Comparison of ENCODE assay signal across 11 cellular contexts in the genomic region with DNA sequence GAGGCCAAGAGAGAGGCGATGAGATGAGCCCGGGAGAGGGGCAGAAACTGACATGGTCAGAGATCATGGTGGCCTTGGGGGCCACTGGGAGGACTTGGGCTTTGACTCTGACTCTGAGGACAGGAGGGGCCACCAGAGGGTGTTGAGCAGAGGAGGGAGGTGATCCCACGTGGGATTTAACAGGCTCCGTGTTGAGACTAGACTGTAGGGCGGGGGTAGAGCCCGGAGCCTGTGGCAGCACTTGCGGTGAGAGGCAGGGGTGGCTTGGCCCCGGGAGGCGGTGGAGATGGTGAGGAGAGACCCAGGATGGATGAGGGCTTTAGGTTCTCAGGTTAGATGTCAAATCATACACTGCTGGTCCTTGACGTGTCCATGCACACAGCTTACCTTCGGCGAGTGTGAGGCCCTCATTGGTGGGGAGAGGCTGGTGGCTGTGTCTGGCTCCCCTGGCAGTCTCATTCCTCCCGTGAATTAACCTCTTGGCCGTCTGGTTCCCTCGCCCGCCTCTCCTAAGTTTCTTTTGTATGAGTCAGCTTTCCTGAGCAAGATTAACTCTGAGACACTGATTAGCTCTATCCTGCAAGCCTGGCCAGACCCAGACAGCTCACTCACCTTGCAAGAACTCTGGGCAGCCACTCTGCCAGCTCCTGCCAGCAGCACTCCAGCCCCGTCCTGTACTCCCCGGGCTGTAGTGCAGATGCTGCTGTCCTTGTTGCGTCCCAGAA. TPM values are rescaled to one million over a fixed set of nuclear protein-coding genes. Genes with fewer than 3 reads are reported as not detected.
DNase-seq lines count a peak whose midpoint lies in the region; ATAC-seq, FAIRE-seq and TF ChIP-seq lines count a peak whose summit lies in the region.
"Had no signal": no experiment of that assay in that cellular context is flagged by ENCODE, and none has a peak within 500 bp of the region (broad histone marks: within the 10 kb centered on the region; RNA-seq: fewer than 3 reads in every experiment).

No MANE protein-coding gene starts in this region.

- TF ChIP-seq CTCF in right atrium auricular region (IDR thresholded peaks at IDR 0.05) (no peak), ascending aorta (IDR thresholded peaks at IDR 0.05) (no peak), left ventricle myocardium inferior (IDR thresholded peaks at IDR 0.05; ENCODE audit: borderline replicate concordance) (no peak)

- H3K36me3 Mint-ChIP-seq in activated T-helper 17 cell treated with anti-CD3 and anti-CD28 coated beads, Interleukin-2, amount 50 U/mL, for 72 hours (ENCODE audit: low read depth): peaks cover 63% of the 10 kb centered on the region

- H3K4me1 Mint-ChIP-seq in activated T-helper 17 cell treated with anti-CD3 and anti-CD28 coated beads, Interleukin-2, amount 50 U/mL, for 72 hours: no peaks in the 10 kb centered on the region

- intact Hi-C loops in Right ventricle myocardium inferior (cut with DNase I): no loop called here
- intact Hi-C loops in ascending aorta (cut with DNase I): no loop called here
- intact Hi-C loops in left ventricle myocardium inferior (cut with micrococcal nuclease): no loop called here

- H3K4me3 Mint-ChIP-seq in activated T-helper 17 cell treated with anti-CD3 and anti-CD28 coated beads, Interleukin-2, amount 50 U/mL, for 72 hours: no peak overlapping the region

- H3K4me1 ChIP-seq in right atrium auricular region (peaks cover 0 to 3% of the 10 kb centered on the region in 2 donors), ascending aorta (peaks cover 5 to 7% of the 10 kb centered on the region in 2 donors), left ventricle myocardium inferior (no peaks in the 10 kb centered on the region)
- H3K4me1 ChIP-seq: transverse colon had no signal

- H3K27ac ChIP-seq in right atrium auricular region (peak overlapping the region in 1 of 2 donors; percentile 73), ascending aorta (peak overlapping the region; percentile 70 to 73), left ventricle myocardium inferior (replicated peaks) (peak overlapping the region; percentile 0)
- H3K27ac ChIP-seq: HL-60 had no signal

- peaks cover 33% of the 10 kb centered on the region for H3K36me3 ChIP-seq in right atrium auricular region
- peaks cover 5 to 23% of the 10 kb centered on the region in 2 donors for H3K36me3 ChIP-seq in ascending aorta
- H3K36me3 ChIP-seq in left ventricle myocardium inferior: peaks cover 43% of the 10 kb centered on the region

- H3K27me3 ChIP-seq in right atrium auricular region (no peaks in the 10 kb centered on the region), ascending aorta (no peaks in the 10 kb centered on the region), left ventricle myocardium inferior (ENCODE audit: low read depth) (no peaks in the 10 kb centered on the region)
- H3K27me3 ChIP-seq: transverse colon had no signal

- no peak for FAIRE-seq in urothelium cell line (lab: Jason Lieb, UNC)
- FAIRE-seq: GM12878 had no signal

- no peaks in the 10 kb centered on the region for H3K9me3 ChIP-seq in right atrium auricular region
- no peaks in the 10 kb centered on the region for H3K9me3 ChIP-seq in ascending aorta
- H3K9me3 ChIP-seq in left ventricle myocardium inferior (replicated peaks): no peaks in the 10 kb centered on the region
- H3K9me3 ChIP-seq: transverse colon had no signal

- no peaks in the 10 kb centered on the region for H3K27me3 Mint-ChIP-seq in activated T-helper 17 cell treated with anti-CD3 and anti-CD28 coated beads, Interleukin-2, amount 50 U/mL, for 72 hours

- H3K4me3 ChIP-seq in right atrium auricular region: no peak overlapping the region
- H3K4me3 ChIP-seq in ascending aorta: peak overlapping the region in 1 of 2 donors; percentile 17
- H3K4me3 ChIP-seq in left ventricle myocardium inferior: no peak overlapping the region
- H3K4me3 ChIP-seq: GM12878, transverse colon had no signal

- peak; percentile 66 for ATAC-seq in Right ventricle myocardium inferior
- no peak for ATAC-seq in HG02970 (IDR thresholded peaks at IDR 0.05; ENCODE audit: low FRiP score, unreplicated experiment)
- no peak for ATAC-seq in activated T-helper 17 cell treated with anti-CD3 and anti-CD28 coated beads, Interleukin-2, amount 50 U/mL, for 72 hours (replicated peaks)
- ATAC-seq: GM12878 had no signal

- H3K27ac Mint-ChIP-seq in activated T-helper 17 cell treated with anti-CD3 and anti-CD28 coated beads, Interleukin-2, amount 50 U/mL, for 72 hours: no peak overlapping the region

- no peaks in the 10 kb centered on the region for H3K9me3 Mint-ChIP-seq in activated T-helper 17 cell treated with anti-CD3 and anti-CD28 coated beads, Interleukin-2, amount 50 U/mL, for 72 hours

- DNase-seq in Right ventricle myocardium inferior (ENCODE audit: missing footprints): no peak
- no peak for DNase-seq in right atrium auricular region (ENCODE audit: low spot score)
- peak in 1 of 2 donors; percentile 72 for DNase-seq in ascending aorta (ENCODE audit: low spot score in 2 of 2)
- DNase-seq in left ventricle myocardium inferior: peak; percentile 20
- peak; percentile 54 for DNase-seq in urothelium cell line (ENCODE audit: low spot score)
- DNase-seq in NCI-H1694 treated with DMSO at 0.1 percent for 48 hours (lab: John Stamatoyannopoulos, UW): no peak
- DNase-seq: transverse colon had no signal

RNA-seq across cellular contexts. Expression of a gene that starts 39.7 kb away (rescaled TPM):
- total RNA-seq in Right ventricle myocardium inferior (24.6 TPM), right atrium auricular region (10 to 100 TPM; 27.0 to 28.3 TPM), ascending aorta (44.4 TPM), left ventricle myocardium inferior (23.8 TPM)
- 10 to 100 TPM; 38.2 to 40.8 TPM for total RNA-seq in activated T-helper 17 cell treated with anti-CD3 and anti-CD28 coated beads, Interleukin-2, amount 50 U/mL, for 72 hours

Comparison
In these comparisons a context has a peak if more than half of its experiments do, and no peak if none do; other contexts are left out.
1. DNase-seq: peak in left ventricle myocardium inferior (single experiment) and urothelium cell line (single experiment); none in Right ventricle myocardium inferior (single experiment), right atrium auricular region (single experiment) and NCI-H1694 treated with DMSO at 0.1 percent for 48 hours (single experiment).